In the genomic region with DNA sequence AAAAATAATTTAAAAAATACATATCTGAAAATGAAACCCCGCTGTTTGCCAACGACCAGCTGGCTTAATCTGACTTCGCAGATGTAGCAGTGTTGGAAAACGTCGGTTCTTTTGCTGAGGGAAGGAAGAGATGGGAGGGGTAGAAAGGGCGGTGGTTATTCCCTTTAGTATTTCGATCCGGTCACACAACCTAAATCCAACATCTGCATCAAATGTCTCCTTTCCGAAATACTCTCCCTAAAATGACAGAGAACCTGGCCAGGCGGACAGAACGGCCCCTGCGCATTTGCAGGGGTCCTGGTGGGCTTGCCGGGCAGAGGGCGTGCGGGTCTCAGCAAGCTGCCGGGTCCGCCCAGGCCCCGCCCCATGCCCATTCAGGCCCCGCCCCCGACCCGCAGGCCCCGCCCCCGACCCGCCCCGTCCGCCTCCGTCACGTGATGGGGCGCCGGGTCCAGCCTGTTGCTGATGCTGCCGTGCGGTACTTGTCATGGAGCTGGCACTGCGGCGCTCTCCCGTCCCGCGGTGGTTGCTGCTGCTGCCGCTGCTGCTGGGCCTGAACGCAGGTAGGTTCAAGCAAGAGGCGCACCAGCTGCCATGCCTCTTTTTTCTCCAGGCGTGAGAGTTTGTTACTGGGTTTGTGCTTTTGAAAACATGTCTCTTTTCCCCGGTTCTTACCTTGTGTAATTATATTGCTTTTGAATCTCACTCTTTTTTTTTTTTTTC, we compare ENCODE assay signal across 1 cellular context.
A peak's percentile ranks its signal among the peaks of the same experiment; 100 is the strongest.
TF ChIP-seq lines count a peak whose summit lies in the region.

A gene with protein sequence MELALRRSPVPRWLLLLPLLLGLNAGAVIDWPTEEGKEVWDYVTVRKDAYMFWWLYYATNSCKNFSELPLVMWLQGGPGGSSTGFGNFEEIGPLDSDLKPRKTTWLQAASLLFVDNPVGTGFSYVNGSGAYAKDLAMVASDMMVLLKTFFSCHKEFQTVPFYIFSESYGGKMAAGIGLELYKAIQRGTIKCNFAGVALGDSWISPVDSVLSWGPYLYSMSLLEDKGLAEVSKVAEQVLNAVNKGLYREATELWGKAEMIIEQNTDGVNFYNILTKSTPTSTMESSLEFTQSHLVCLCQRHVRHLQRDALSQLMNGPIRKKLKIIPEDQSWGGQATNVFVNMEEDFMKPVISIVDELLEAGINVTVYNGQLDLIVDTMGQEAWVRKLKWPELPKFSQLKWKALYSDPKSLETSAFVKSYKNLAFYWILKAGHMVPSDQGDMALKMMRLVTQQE (plus strand): TSS at position 459 of the 723 bp plus-strand sequence. CDS start 29 bp downstream, at position 488.

TF ChIP-seq in HepG2, 621 proteins besides CTCF, POLR2A, EP300 and RAD21 (continued from another document and continues in another):
- no peak for TF ChIP-seq ZKSCAN5 (CRISPR knock-in tag; IDR thresholded peaks at IDR 0.05)
- no peak for TF ChIP-seq ZFP36L1 (CRISPR knock-in tag; IDR thresholded peaks at IDR 0.05)
- TF ChIP-seq ZNF780A (CRISPR knock-in tag; IDR thresholded peaks at IDR 0.05), result no peak
- TF ChIP-seq HNF4G (IDR thresholded peaks at IDR 0.05; ENCODE audit: borderline replicate concordance, low read depth, low read length), result no peak
- peak; percentile 21; the same call in 1 of the 2 replicates for TF ChIP-seq HNF4G (CRISPR knock-in tag; IDR thresholded peaks at IDR 0.05; ENCODE audit: borderline replicate concordance, low read depth)
- TF ChIP-seq ZNF274 (CRISPR knock-in tag; IDR thresholded peaks at IDR 0.05), result no peak
- no peak for TF ChIP-seq ZNF124 (CRISPR knock-in tag; IDR thresholded peaks at IDR 0.05)
- TF ChIP-seq, protein P1, sequence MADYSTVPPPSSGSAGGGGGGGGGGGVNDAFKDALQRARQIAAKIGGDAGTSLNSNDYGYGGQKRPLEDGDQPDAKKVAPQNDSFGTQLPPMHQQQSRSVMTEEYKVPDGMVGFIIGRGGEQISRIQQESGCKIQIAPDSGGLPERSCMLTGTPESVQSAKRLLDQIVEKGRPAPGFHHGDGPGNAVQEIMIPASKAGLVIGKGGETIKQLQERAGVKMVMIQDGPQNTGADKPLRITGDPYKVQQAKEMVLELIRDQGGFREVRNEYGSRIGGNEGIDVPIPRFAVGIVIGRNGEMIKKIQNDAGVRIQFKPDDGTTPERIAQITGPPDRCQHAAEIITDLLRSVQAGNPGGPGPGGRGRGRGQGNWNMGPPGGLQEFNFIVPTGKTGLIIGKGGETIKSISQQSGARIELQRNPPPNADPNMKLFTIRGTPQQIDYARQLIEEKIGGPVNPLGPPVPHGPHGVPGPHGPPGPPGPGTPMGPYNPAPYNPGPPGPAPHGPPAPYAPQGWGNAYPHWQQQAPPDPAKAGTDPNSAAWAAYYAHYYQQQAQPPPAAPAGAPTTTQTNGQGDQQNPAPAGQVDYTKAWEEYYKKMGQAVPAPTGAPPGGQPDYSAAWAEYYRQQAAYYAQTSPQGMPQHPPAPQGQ (CRISPR knock-in tag; IDR thresholded peaks at IDR 0.05; ENCODE audit: borderline replicate concordance), result no peak
- TF ChIP-seq POLR2G (IDR thresholded peaks at IDR 0.05; ENCODE audit: low read depth, low read length), result 0 out of 2 replicates have a peak, but pooled peaks have one; percentile 39
- 0 out of 2 replicates have a peak, but pooled peaks have one; percentile 40 for TF ChIP-seq FOXK1 (CRISPR knock-in tag; IDR thresholded peaks at IDR 0.05; ENCODE audit: borderline replicate concordance, low read depth)
- no peak; the same call in 1 of the 2 replicates for TF ChIP-seq KLF6 (CRISPR knock-in tag; IDR thresholded peaks at IDR 0.05)
- no peak for TF ChIP-seq ZNF737 (CRISPR knock-in tag; IDR thresholded peaks at IDR 0.05; ENCODE audit: borderline replicate concordance)
- TF ChIP-seq RFXANK (CRISPR knock-in tag; IDR thresholded peaks at IDR 0.05), result 0 out of 2 replicates have a peak, but pooled peaks have one; percentile 24
- no peak for TF ChIP-seq ZNF205 (CRISPR knock-in tag; IDR thresholded peaks at IDR 0.05)
- TF ChIP-seq ZNF629 (CRISPR knock-in tag; conservative IDR thresholded peaks at IDR 0.05), result no peak
- no peak for TF ChIP-seq PAF1 (CRISPR knock-in tag; IDR thresholded peaks at IDR 0.05)
- no peak for TF ChIP-seq NR2C2 (CRISPR knock-in tag; IDR thresholded peaks at IDR 0.05; ENCODE audit: borderline replicate concordance)
- TF ChIP-seq MTF1 (CRISPR knock-in tag; IDR thresholded peaks at IDR 0.05), result no peak
- no peak for TF ChIP-seq ZNF446 (CRISPR knock-in tag; IDR thresholded peaks at IDR 0.05)
- TF ChIP-seq, protein P2, sequence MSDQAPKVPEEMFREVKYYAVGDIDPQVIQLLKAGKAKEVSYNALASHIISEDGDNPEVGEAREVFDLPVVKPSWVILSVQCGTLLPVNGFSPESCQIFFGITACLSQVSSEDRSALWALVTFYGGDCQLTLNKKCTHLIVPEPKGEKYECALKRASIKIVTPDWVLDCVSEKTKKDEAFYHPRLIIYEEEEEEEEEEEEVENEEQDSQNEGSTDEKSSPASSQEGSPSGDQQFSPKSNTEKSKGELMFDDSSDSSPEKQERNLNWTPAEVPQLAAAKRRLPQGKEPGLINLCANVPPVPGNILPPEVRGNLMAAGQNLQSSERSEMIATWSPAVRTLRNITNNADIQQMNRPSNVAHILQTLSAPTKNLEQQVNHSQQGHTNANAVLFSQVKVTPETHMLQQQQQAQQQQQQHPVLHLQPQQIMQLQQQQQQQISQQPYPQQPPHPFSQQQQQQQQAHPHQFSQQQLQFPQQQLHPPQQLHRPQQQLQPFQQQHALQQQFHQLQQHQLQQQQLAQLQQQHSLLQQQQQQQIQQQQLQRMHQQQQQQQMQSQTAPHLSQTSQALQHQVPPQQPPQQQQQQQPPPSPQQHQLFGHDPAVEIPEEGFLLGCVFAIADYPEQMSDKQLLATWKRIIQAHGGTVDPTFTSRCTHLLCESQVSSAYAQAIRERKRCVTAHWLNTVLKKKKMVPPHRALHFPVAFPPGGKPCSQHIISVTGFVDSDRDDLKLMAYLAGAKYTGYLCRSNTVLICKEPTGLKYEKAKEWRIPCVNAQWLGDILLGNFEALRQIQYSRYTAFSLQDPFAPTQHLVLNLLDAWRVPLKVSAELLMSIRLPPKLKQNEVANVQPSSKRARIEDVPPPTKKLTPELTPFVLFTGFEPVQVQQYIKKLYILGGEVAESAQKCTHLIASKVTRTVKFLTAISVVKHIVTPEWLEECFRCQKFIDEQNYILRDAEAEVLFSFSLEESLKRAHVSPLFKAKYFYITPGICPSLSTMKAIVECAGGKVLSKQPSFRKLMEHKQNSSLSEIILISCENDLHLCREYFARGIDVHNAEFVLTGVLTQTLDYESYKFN (CRISPR knock-in tag; conservative IDR thresholded peaks at IDR 0.05), result no peak
- TF ChIP-seq JUND (CRISPR knock-in tag; IDR thresholded peaks at IDR 0.05), result no peak
- TF ChIP-seq, protein P3, sequence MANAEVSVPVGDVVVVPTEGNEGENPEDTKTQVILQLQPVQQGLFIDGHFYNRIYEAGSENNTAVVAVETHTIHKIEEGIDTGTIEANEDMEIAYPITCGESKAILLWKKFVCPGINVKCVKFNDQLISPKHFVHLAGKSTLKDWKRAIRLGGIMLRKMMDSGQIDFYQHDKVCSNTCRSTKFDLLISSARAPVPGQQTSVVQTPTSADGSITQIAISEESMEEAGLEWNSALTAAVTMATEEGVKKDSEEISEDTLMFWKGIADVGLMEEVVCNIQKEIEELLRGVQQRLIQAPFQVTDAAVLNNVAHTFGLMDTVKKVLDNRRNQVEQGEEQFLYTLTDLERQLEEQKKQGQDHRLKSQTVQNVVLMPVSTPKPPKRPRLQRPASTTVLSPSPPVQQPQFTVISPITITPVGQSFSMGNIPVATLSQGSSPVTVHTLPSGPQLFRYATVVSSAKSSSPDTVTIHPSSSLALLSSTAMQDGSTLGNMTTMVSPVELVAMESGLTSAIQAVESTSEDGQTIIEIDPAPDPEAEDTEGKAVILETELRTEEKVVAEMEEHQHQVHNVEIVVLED (CRISPR knock-in tag; IDR thresholded peaks at IDR 0.05; ENCODE audit: borderline replicate concordance), result no peak
- TF ChIP-seq, protein P4, sequence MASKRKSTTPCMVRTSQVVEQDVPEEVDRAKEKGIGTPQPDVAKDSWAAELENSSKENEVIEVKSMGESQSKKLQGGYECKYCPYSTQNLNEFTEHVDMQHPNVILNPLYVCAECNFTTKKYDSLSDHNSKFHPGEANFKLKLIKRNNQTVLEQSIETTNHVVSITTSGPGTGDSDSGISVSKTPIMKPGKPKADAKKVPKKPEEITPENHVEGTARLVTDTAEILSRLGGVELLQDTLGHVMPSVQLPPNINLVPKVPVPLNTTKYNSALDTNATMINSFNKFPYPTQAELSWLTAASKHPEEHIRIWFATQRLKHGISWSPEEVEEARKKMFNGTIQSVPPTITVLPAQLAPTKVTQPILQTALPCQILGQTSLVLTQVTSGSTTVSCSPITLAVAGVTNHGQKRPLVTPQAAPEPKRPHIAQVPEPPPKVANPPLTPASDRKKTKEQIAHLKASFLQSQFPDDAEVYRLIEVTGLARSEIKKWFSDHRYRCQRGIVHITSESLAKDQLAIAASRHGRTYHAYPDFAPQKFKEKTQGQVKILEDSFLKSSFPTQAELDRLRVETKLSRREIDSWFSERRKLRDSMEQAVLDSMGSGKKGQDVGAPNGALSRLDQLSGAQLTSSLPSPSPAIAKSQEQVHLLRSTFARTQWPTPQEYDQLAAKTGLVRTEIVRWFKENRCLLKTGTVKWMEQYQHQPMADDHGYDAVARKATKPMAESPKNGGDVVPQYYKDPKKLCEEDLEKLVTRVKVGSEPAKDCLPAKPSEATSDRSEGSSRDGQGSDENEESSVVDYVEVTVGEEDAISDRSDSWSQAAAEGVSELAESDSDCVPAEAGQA (IDR thresholded peaks at IDR 0.05; ENCODE audit: low read depth), result no peak; the same call in 1 of the 2 replicates
- TF ChIP-seq, protein P4 (CRISPR knock-in tag; IDR thresholded peaks at IDR 0.05; ENCODE audit: borderline replicate concordance), result no peak
- TF ChIP-seq ZNF569 (CRISPR knock-in tag; IDR thresholded peaks at IDR 0.05; ENCODE audit: borderline replicate concordance), result no peak
- peak; percentile 73; the same call in 1 of the 2 replicates for TF ChIP-seq KDM2A (CRISPR knock-in tag; IDR thresholded peaks at IDR 0.05; ENCODE audit: borderline replicate concordance, low read depth)
- TF ChIP-seq CAMTA2 (CRISPR knock-in tag; IDR thresholded peaks at IDR 0.05; ENCODE audit: borderline replicate concordance), result no peak
- TF ChIP-seq DR1 (CRISPR knock-in tag; IDR thresholded peaks at IDR 0.05), result no peak
- TF ChIP-seq RBAK (CRISPR knock-in tag; IDR thresholded peaks at IDR 0.05), result no peak
- TF ChIP-seq, protein P5, sequence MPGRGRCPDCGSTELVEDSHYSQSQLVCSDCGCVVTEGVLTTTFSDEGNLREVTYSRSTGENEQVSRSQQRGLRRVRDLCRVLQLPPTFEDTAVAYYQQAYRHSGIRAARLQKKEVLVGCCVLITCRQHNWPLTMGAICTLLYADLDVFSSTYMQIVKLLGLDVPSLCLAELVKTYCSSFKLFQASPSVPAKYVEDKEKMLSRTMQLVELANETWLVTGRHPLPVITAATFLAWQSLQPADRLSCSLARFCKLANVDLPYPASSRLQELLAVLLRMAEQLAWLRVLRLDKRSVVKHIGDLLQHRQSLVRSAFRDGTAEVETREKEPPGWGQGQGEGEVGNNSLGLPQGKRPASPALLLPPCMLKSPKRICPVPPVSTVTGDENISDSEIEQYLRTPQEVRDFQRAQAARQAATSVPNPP (CRISPR knock-in tag; IDR thresholded peaks at IDR 0.05), result no peak
- peak; percentile 7; the same call in 1 of the 2 replicates for TF ChIP-seq SOX5 (CRISPR knock-in tag; IDR thresholded peaks at IDR 0.05; ENCODE audit: borderline replicate concordance)
- TF ChIP-seq, protein P6, sequence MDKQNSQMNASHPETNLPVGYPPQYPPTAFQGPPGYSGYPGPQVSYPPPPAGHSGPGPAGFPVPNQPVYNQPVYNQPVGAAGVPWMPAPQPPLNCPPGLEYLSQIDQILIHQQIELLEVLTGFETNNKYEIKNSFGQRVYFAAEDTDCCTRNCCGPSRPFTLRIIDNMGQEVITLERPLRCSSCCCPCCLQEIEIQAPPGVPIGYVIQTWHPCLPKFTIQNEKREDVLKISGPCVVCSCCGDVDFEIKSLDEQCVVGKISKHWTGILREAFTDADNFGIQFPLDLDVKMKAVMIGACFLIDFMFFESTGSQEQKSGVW (CRISPR knock-in tag; IDR thresholded peaks at IDR 0.05; ENCODE audit: borderline replicate concordance), result no peak
- no peak for TF ChIP-seq SNRNP70 (IDR thresholded peaks at IDR 0.05; ENCODE audit: low read depth, low read length)
- TF ChIP-seq, protein P7, sequence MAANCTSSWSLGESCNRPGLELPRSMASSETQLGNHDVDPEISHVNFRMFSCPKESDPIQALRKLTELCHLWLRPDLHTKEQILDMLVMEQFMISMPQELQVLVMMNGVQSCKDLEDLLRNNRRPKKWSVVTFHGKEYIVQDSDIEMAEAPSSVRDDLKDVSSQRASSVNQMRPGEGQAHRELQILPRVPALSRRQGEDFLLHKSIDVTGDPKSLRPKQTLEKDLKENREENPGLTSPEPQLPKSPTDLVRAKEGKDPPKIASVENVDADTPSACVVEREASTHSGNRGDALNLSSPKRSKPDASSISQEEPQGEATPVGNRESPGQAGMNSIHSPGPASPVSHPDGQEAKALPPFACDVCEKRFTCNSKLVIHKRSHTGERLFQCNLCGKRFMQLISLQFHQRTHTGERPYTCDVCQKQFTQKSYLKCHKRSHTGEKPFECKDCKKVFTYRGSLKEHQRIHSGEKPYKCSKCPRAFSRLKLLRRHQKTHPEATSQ (CRISPR knock-in tag; IDR thresholded peaks at IDR 0.05; ENCODE audit: borderline replicate concordance), result no peak
- TF ChIP-seq CBFB (CRISPR knock-in tag; IDR thresholded peaks at IDR 0.05), result no peak
- no peak for TF ChIP-seq RFX1 (IDR thresholded peaks at IDR 0.05)
- TF ChIP-seq SIN3B (IDR thresholded peaks at IDR 0.05; ENCODE audit: low read length), result no peak
- no peak for TF ChIP-seq SP1 (IDR thresholded peaks at IDR 0.05)
- TF ChIP-seq SP1 (CRISPR knock-in tag; IDR thresholded peaks at IDR 0.05), result peak; percentile 58; the same call in 1 of the 2 replicates
- no peak for TF ChIP-seq XBP1 (CRISPR knock-in tag; IDR thresholded peaks at IDR 0.05)
- TF ChIP-seq ZSCAN29 (CRISPR knock-in tag; conservative IDR thresholded peaks at IDR 0.05), result no peak; the same call in 1 of the 2 replicates
- TF ChIP-seq MXI1 (IDR thresholded peaks at IDR 0.05; ENCODE audit: borderline replicate concordance, low read depth, low read length), result no peak; the same call in 2 of the 3 replicates
- TF ChIP-seq POLR2AphosphoS2 (IDR thresholded peaks at IDR 0.05; ENCODE audit: low read depth, low read length), result no peak
- no peak for TF ChIP-seq RNF2 (conservative IDR thresholded peaks at IDR 0.05; ENCODE audit: low read depth)
- peak; percentile 48 for TF ChIP-seq GATAD1 (CRISPR knock-in tag; IDR thresholded peaks at IDR 0.05)
- TF ChIP-seq ZNF672 (CRISPR knock-in tag; IDR thresholded peaks at IDR 0.05), result no peak
